Comparison of ENCODE assay signal across 8 cellular contexts in genomic region chr15:41603941-41604660, GRCh38. TPM values are rescaled to one million over a fixed set of nuclear protein-coding genes. Genes with fewer than 3 reads are reported as not detected.
DNase-seq lines count a peak whose midpoint lies in the region; ATAC-seq and TF ChIP-seq lines count a peak whose summit lies in the region.

No MANE protein-coding gene starts in this region.

- TF ChIP-seq CTCF in foreskin keratinocyte (conservative IDR thresholded peaks at IDR 0.05) (peak; percentile 76), thyroid gland (IDR thresholded peaks at IDR 0.05) (peak; percentile 48 to 81 (median 56))

- H3K4me1 ChIP-seq in foreskin keratinocyte (peaks cover 12% of the 10 kb centered on the region), thyroid gland (no peaks in the 10 kb centered on the region)

- TF ChIP-seq POLR2A in thyroid gland (IDR thresholded peaks at IDR 0.05) = no peak

- H3K27ac ChIP-seq in foreskin keratinocyte (no peak overlapping the region), thyroid gland (no peak overlapping the region)

- H3K27me3 ChIP-seq in foreskin keratinocyte (peaks cover 3% of the 10 kb centered on the region), thyroid gland (no peaks in the 10 kb centered on the region)

- no peaks in the 10 kb centered on the region for H3K9me3 ChIP-seq in thyroid gland

- no peaks in the 10 kb centered on the region for H3K36me3 ChIP-seq in thyroid gland

- DNase-seq in DMS 273 treated with DMSO at 0.1 percent for 48 hours (lab: John Stamatoyannopoulos, UW) (peak; percentile 36), HuH-7 (ENCODE audit: low spot score) (peak; percentile 55), SHP77 (lab: John Stamatoyannopoulos, UW) (peak; percentile 40 to 80), foreskin keratinocyte (peak; percentile 37 to 64), nucleus accumbens (lab: John Stamatoyannopoulos, UW) (peak in 54 of 56 donors; percentile 4 to 85 (median 58)), thyroid gland (peak; percentile 55 to 67)
- DNase-seq in activated gamma-delta T cell treated with anti-CD3 and anti-CD28 coated beads, Interleukin-2, amount 50 U/mL, for 16 hours (ENCODE audit: low read depth) = peak; percentile 25

- 23 to 26% methylated on average over 12 of the region's 12 CpGs for WGBS in thyroid gland, 2 donors

- no peak overlapping the region for H3K4me3 ChIP-seq in thyroid gland (replicated peaks in 1 of 3)

- ATAC-seq in foreskin keratinocyte = peak; percentile 78
- ATAC-seq in HG03442 (IDR thresholded peaks at IDR 0.05; ENCODE audit: unreplicated experiment) = no peak

- intact Hi-C loops in thyroid gland (cut with DNase I) = loop anchor here (10.0 kb wide), 1 partner anchor 211 kb away; no protein-coding TSS in a partner anchor

RNA-seq across cellular contexts. Expression of gene TYRO3, which starts 45.1 kb away (rescaled TPM):
- total RNA-seq in foreskin keratinocyte = 16.0 and 16.3 TPM in 2 replicates
- 11.5 and 12.1 TPM in 2 replicates for polyA plus RNA-seq in foreskin keratinocyte
- total RNA-seq in thyroid gland = 1 to 10 TPM; 1.6 to 4.4 (median 3.4) TPM

RNA-seq across cellular contexts. Expression of gene MGA, which starts 56.1 kb away (rescaled TPM):
- total RNA-seq in foreskin keratinocyte (19.3 TPM in 2 replicates), thyroid gland (100 to 1,000 TPM in 1 of 4 donors, 10 to 100 TPM in 3; 53.1 to 107 (median 67.6) TPM)
- 0.95 and 1.1 TPM in 2 replicates for polyA plus RNA-seq in foreskin keratinocyte
